ENCODE assay signal across 1 cellular context in the genomic region with DNA sequence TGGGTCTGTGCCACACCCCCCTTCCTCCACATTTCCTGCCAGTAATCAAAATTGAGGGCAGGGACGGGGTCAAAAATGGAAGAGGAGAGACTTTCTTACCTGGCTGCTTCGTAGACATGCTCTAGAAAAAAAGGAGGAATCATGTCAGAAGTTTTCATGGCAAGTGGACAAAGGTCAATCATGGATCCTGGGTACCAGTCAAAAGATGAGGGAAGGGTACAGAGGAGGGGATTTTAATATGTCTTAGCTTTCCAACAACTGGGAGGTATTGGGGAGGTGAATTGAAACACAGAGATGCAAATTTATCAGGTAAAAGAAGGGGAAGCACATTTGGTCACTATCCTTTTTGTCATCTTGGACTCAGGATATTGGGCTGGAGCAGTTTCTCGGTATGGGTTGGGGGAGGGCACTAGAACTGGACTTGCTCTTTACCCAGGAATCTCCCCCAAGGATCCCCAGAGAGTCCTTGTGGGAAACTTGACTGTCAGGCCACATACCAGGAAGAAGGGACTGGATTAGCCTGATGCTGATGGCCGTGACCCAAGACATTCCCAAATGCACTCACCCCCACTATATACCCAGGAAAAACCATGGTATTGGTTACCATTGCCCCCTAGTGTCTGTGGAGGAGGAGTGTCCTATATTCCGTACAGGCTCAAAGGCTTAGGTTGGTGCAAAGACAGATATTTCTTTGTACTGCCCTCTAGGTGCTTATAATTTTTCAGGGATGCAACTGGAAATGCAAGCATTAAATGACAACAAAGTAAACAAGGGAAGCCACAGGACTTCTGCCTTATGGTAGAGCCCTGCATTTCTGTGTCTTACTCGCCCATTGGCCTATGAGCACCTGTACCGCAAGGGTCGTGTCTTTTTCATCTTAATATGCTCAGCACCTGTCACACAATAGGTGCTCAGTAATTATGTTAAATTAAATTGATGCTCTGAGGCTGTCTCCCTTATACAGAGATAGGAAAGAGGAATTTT.
TF ChIP-seq lines count a peak whose summit lies in the region.

No MANE protein-coding gene starts in this region.

TF ChIP-seq in K562, 482 proteins besides CTCF, POLR2A, EP300 and RAD21 (continued from another document and continues in another):
- TF ChIP-seq, protein P1, sequence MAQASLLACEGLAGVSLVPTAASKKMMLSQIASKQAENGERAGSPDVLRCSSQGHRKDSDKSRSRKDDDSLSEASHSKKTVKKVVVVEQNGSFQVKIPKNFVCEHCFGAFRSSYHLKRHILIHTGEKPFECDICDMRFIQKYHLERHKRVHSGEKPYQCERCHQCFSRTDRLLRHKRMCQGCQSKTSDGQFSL (CRISPR knock-in tag; IDR thresholded peaks at IDR 0.05), result peak; percentile 60; the same call in 1 of the 2 replicates
- TF ChIP-seq, protein P1 (tag; IDR thresholded peaks at IDR 0.05), result no peak
- TF ChIP-seq ZFP30 (CRISPR knock-in tag; IDR thresholded peaks at IDR 0.05; ENCODE audit: borderline replicate concordance) (no peak), ZNF586 (CRISPR knock-in tag; conservative IDR thresholded peaks at IDR 0.05) (no peak), ZNF143 (CRISPR knock-in tag; IDR thresholded peaks at IDR 0.05) (no peak), SMARCB1 (IDR thresholded peaks at IDR 0.05; ENCODE audit: insufficient read length, low read depth) (no peak), SETDB1 (IDR thresholded peaks at IDR 0.05; ENCODE audit: low read length) (no peak), TBP (optimal IDR thresholded peaks at IDR 0.05; ENCODE audit: low read depth, low read length) (no peak), EGR1 (conservative IDR thresholded peaks at IDR 0.05) (no peak), KLF16 (IDR thresholded peaks at IDR 0.05) (peak; percentile 40; the same call in 1 of the 2 replicates), NCOA4 (IDR thresholded peaks at IDR 0.05; ENCODE audit: partially characterized antibody) (no peak), POLR2B (IDR thresholded peaks at IDR 0.05; ENCODE audit: low read depth, partially characterized antibody) (peak; percentile 77), POLR2AphosphoS5 (IDR thresholded peaks at IDR 0.05; ENCODE audit: control insufficient read depth, insufficient read depth, low read depth, low read length) (peak; percentile 74; the same call in 1 of the 2 replicates), NR2F6 (CRISPR knock-in tag; IDR thresholded peaks at IDR 0.05) (no peak), GABPA (tag; conservative IDR thresholded peaks at IDR 0.05; ENCODE audit: low read depth) (no peak), GABPB2 (CRISPR knock-in tag; conservative IDR thresholded peaks at IDR 0.05) (peak; percentile 55; the same call in 1 of the 2 replicates)
- TF ChIP-seq, protein P2, sequence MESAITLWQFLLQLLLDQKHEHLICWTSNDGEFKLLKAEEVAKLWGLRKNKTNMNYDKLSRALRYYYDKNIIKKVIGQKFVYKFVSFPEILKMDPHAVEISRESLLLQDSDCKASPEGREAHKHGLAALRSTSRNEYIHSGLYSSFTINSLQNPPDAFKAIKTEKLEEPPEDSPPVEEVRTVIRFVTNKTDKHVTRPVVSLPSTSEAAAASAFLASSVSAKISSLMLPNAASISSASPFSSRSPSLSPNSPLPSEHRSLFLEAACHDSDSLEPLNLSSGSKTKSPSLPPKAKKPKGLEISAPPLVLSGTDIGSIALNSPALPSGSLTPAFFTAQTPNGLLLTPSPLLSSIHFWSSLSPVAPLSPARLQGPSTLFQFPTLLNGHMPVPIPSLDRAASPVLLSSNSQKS (CRISPR knock-in tag; IDR thresholded peaks at IDR 0.05), result no peak
- TF ChIP-seq, protein P3, sequence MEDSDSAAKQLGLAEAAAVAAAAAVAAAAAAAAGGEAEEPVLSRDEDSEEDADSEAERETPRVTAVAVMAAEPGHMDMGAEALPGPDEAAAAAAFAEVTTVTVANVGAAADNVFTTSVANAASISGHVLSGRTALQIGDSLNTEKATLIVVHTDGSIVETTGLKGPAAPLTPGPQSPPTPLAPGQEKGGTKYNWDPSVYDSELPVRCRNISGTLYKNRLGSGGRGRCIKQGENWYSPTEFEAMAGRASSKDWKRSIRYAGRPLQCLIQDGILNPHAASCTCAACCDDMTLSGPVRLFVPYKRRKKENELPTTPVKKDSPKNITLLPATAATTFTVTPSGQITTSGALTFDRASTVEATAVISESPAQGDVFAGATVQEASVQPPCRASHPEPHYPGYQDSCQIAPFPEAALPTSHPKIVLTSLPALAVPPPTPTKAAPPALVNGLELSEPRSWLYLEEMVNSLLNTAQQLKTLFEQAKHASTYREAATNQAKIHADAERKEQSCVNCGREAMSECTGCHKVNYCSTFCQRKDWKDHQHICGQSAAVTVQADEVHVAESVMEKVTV (CRISPR knock-in tag; IDR thresholded peaks at IDR 0.05), result peak; percentile 48; the same call in 1 of the 2 replicates
- TF ChIP-seq, protein P4, sequence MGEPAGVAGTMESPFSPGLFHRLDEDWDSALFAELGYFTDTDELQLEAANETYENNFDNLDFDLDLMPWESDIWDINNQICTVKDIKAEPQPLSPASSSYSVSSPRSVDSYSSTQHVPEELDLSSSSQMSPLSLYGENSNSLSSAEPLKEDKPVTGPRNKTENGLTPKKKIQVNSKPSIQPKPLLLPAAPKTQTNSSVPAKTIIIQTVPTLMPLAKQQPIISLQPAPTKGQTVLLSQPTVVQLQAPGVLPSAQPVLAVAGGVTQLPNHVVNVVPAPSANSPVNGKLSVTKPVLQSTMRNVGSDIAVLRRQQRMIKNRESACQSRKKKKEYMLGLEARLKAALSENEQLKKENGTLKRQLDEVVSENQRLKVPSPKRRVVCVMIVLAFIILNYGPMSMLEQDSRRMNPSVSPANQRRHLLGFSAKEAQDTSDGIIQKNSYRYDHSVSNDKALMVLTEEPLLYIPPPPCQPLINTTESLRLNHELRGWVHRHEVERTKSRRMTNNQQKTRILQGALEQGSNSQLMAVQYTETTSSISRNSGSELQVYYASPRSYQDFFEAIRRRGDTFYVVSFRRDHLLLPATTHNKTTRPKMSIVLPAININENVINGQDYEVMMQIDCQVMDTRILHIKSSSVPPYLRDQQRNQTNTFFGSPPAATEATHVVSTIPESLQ (CRISPR knock-in tag; IDR thresholded peaks at IDR 0.05), result 0 out of 2 replicates have a peak, but pooled peaks have one; percentile 38
- TF ChIP-seq, protein P5, sequence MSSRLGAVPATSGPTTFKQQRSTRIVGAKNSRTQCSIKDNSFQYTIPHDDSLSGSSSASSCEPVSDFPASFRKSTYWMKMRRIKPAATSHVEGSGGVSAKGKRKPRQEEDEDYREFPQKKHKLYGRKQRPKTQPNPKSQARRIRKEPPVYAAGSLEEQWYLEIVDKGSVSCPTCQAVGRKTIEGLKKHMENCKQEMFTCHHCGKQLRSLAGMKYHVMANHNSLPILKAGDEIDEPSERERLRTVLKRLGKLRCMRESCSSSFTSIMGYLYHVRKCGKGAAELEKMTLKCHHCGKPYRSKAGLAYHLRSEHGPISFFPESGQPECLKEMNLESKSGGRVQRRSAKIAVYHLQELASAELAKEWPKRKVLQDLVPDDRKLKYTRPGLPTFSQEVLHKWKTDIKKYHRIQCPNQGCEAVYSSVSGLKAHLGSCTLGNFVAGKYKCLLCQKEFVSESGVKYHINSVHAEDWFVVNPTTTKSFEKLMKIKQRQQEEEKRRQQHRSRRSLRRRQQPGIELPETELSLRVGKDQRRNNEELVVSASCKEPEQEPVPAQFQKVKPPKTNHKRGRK (tag; IDR thresholded peaks at IDR 0.05), result no peak
- TF ChIP-seq, protein P6, sequence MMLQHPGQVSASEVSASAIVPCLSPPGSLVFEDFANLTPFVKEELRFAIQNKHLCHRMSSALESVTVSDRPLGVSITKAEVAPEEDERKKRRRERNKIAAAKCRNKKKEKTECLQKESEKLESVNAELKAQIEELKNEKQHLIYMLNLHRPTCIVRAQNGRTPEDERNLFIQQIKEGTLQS (IDR thresholded peaks at IDR 0.05), result no peak
- TF ChIP-seq, protein P6 (CRISPR knock-in tag; conservative IDR thresholded peaks at IDR 0.05), result no peak
- TF ChIP-seq, protein P7, sequence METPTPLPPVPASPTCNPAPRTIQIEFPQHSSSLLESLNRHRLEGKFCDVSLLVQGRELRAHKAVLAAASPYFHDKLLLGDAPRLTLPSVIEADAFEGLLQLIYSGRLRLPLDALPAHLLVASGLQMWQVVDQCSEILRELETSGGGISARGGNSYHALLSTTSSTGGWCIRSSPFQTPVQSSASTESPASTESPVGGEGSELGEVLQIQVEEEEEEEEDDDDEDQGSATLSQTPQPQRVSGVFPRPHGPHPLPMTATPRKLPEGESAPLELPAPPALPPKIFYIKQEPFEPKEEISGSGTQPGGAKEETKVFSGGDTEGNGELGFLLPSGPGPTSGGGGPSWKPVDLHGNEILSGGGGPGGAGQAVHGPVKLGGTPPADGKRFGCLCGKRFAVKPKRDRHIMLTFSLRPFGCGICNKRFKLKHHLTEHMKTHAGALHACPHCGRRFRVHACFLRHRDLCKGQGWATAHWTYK (CRISPR knock-in tag; IDR thresholded peaks at IDR 0.05), result no peak; the same call in none of the 2 replicates
- TF ChIP-seq, protein P8, sequence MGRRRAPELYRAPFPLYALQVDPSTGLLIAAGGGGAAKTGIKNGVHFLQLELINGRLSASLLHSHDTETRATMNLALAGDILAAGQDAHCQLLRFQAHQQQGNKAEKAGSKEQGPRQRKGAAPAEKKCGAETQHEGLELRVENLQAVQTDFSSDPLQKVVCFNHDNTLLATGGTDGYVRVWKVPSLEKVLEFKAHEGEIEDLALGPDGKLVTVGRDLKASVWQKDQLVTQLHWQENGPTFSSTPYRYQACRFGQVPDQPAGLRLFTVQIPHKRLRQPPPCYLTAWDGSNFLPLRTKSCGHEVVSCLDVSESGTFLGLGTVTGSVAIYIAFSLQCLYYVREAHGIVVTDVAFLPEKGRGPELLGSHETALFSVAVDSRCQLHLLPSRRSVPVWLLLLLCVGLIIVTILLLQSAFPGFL (CRISPR knock-in tag; IDR thresholded peaks at IDR 0.05), result no peak
- TF ChIP-seq, protein P9, sequence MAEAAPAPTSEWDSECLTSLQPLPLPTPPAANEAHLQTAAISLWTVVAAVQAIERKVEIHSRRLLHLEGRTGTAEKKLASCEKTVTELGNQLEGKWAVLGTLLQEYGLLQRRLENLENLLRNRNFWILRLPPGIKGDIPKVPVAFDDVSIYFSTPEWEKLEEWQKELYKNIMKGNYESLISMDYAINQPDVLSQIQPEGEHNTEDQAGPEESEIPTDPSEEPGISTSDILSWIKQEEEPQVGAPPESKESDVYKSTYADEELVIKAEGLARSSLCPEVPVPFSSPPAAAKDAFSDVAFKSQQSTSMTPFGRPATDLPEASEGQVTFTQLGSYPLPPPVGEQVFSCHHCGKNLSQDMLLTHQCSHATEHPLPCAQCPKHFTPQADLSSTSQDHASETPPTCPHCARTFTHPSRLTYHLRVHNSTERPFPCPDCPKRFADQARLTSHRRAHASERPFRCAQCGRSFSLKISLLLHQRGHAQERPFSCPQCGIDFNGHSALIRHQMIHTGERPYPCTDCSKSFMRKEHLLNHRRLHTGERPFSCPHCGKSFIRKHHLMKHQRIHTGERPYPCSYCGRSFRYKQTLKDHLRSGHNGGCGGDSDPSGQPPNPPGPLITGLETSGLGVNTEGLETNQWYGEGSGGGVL (CRISPR knock-in tag; IDR thresholded peaks at IDR 0.05), result no peak; the same call in 1 of the 2 replicates
- TF ChIP-seq, protein P10, sequence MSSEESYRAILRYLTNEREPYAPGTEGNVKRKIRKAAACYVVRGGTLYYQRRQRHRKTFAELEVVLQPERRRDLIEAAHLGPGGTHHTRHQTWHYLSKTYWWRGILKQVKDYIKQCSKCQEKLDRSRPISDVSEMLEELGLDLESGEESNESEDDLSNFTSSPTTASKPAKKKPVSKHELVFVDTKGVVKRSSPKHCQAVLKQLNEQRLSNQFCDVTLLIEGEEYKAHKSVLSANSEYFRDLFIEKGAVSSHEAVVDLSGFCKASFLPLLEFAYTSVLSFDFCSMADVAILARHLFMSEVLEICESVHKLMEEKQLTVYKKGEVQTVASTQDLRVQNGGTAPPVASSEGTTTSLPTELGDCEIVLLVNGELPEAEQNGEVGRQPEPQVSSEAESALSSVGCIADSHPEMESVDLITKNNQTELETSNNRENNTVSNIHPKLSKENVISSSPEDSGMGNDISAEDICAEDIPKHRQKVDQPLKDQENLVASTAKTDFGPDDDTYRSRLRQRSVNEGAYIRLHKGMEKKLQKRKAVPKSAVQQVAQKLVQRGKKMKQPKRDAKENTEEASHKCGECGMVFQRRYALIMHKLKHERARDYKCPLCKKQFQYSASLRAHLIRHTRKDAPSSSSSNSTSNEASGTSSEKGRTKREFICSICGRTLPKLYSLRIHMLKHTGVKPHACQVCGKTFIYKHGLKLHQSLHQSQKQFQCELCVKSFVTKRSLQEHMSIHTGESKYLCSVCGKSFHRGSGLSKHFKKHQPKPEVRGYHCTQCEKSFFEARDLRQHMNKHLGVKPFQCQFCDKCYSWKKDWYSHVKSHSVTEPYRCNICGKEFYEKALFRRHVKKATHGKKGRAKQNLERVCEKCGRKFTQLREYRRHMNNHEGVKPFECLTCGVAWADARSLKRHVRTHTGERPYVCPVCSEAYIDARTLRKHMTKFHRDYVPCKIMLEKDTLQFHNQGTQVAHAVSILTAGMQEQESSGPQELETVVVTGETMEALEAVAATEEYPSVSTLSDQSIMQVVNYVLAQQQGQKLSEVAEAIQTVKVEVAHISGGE (CRISPR knock-in tag; IDR thresholded peaks at IDR 0.05), result no peak
- TF ChIP-seq, protein P11, sequence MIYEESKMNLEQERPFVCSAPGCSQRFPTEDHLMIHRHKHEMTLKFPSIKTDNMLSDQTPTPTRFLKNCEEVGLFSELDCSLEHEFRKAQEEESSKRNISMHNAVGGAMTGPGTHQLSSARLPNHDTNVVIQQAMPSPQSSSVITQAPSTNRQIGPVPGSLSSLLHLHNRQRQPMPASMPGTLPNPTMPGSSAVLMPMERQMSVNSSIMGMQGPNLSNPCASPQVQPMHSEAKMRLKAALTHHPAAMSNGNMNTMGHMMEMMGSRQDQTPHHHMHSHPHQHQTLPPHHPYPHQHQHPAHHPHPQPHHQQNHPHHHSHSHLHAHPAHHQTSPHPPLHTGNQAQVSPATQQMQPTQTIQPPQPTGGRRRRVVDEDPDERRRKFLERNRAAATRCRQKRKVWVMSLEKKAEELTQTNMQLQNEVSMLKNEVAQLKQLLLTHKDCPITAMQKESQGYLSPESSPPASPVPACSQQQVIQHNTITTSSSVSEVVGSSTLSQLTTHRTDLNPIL (CRISPR knock-in tag; IDR thresholded peaks at IDR 0.05), result peak; percentile 57; the same call in 1 of the 2 replicates
- TF ChIP-seq, protein P12, sequence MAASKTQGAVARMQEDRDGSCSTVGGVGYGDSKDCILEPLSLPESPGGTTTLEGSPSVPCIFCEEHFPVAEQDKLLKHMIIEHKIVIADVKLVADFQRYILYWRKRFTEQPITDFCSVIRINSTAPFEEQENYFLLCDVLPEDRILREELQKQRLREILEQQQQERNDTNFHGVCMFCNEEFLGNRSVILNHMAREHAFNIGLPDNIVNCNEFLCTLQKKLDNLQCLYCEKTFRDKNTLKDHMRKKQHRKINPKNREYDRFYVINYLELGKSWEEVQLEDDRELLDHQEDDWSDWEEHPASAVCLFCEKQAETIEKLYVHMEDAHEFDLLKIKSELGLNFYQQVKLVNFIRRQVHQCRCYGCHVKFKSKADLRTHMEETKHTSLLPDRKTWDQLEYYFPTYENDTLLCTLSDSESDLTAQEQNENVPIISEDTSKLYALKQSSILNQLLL (CRISPR knock-in tag; IDR thresholded peaks at IDR 0.05; ENCODE audit: borderline replicate concordance), result no peak
